ENCODE assay signal across 24 cellular contexts in genomic region chr21:27779604-27780003, GRCh38.
"Had no signal": no experiment of that assay in that cellular context is flagged by ENCODE, and none has a peak within 500 bp of the region (broad histone marks: within the 10 kb centered on the region; RNA-seq: fewer than 3 reads in every experiment).

No MANE protein-coding gene starts in this region.

- H3K79me2 ChIP-seq: parathyroid adenoma had no signal

- H3K27me3 ChIP-seq: neutrophil, right lobe of liver, sigmoid colon, stomach, thyroid gland, transverse colon, upper lobe of right lung, uterus had no signal

- H3K4me1 ChIP-seq: parathyroid adenoma, psoas muscle, right lobe of liver, sigmoid colon, thyroid gland, upper lobe of right lung, uterus had no signal

- H2AFZ ChIP-seq: parathyroid adenoma had no signal

- H3K9ac ChIP-seq: parathyroid adenoma had no signal

- H3K9me3 ChIP-seq: neutrophil, psoas muscle, right lobe of liver, sigmoid colon, stomach, thoracic aorta, thyroid gland, transverse colon, upper lobe of right lung, uterus had no signal

- H3K27ac ChIP-seq: neutrophil, parathyroid adenoma, psoas muscle, right lobe of liver, sigmoid colon, stomach, thoracic aorta, thyroid gland, transverse colon, upper lobe of right lung, uterus had no signal

- DNase-seq: naive B cell; naive thymus-derived CD8-positive, alpha-beta T cell; nephron progenitor cell; nucleus accumbens; psoas muscle; right cardiac atrium; right lobe of liver; sigmoid colon; stimulated activated CD4-positive, alpha-beta T cell treated with anti-CD3 and anti-CD28 coated beads, Interleukin-15, amount 100 ng/mL, for 24 hours; stimulated activated CD4-positive, alpha-beta T cell treated with anti-CD3 and anti-CD28 coated beads, Interleukin-2, amount 100 ng/mL, for 24 hours; stimulated activated CD4-positive, alpha-beta T cell treated with anti-CD3 and anti-CD28 coated beads, Interleukin-2, amount 100 ng/mL, for 48 hours; stimulated activated CD4-positive, alpha-beta T cell treated with anti-CD3 and anti-CD28 coated beads, Interleukin-4, amount 100 ng/mL, for 24 hours; stimulated activated naive B cell treated with anti-CD40 and anti-IgM and Interleukin-4, amounts not matched to agents 10 μg/mL and 1 μg/mL and 100 μg/mL, for 72 hours; stimulated activated naive CD4-positive, alpha-beta T cell treated with Interleukin-2 at 50 U/mL for 16 hours; stomach; thyroid gland; transverse colon; upper lobe of right lung; uterus had no signal

- H3K36me3 ChIP-seq: neutrophil, right lobe of liver, sigmoid colon, stomach, thoracic aorta, thyroid gland, transverse colon, upper lobe of right lung, uterus had no signal

- H3K4me3 ChIP-seq: psoas muscle, right lobe of liver, sigmoid colon, stomach, thoracic aorta, thyroid gland, transverse colon, upper lobe of right lung, uterus had no signal

- ATAC-seq: naive thymus-derived CD8-positive, alpha-beta T cell; natural killer cell treated with Interleukin-12 subunit alpha and Interleukin-12 subunit beta and Interleukin-15 and Interleukin-18, amount 100 ng/mL, for 72 hours; psoas muscle; right cardiac atrium; right lobe of liver; stimulated activated effector memory CD8-positive, alpha-beta T cell treated with anti-CD3 and anti-CD28 coated beads, Interleukin-12 subunit alpha, Interleukin-12 subunit beta, amount 100 ng/mL, for 72 hours; stimulated activated naive B cell treated with anti-CD40 and anti-IgM and Interleukin-4, amounts not matched to agents 10 μg/mL and 1 μg/mL and 100 μg/mL, for 72 hours; upper lobe of right lung had no signal
